ENCODE assay signal across 8 cellular contexts in the genomic region with DNA sequence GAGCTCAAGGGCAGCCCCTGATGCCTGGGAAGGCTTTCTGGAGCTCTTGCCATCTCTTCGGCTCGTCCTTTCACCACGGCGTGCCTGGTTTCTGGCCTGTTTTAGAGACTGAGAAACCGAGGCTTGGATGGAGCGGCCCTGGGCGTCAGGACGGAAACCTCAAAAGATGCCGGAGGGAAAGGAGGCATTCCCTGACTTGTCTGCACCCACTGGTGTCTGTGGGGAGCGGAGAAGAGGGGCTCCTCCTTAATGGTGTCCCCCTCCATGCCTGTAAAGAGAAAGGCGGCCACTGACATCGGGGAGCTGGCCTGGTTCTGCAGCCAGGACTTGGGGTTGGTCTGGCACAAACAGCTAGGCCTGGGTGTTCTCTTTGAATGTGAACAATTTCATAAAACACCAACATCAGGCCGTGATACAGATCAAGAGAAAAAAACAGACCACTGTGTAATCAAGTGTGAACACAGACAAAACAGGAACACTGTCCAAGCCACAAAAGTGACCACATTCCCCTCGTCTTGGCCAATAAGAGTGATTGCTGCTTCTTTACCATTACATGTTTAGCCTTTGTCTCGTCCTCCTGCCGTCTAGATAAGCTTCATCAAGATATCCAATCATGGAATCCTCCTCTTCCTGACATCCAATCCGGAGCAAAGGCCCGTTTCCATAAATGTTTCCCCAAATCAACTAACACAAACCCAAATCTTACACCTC. TPM values are rescaled to one million over a fixed set of nuclear protein-coding genes. Genes with fewer than 3 reads are reported as not detected.
DNase-seq lines count a peak whose midpoint lies in the region; ATAC-seq and TF ChIP-seq lines count a peak whose summit lies in the region.

No MANE protein-coding gene starts in this region.

- no peaks in the 10 kb centered on the region for H3K9me3 ChIP-seq in heart right ventricle
- no peaks in the 10 kb centered on the region for H3K9me3 ChIP-seq in muscle layer of duodenum (ENCODE audit: control insufficient read depth in 1 of 2, low read length in 2 of 2)

- ATAC-seq in heart right ventricle (peak in 5 of 8 donors; percentile 1 to 33 (median 10)), HG03342 (IDR thresholded peaks at IDR 0.05; ENCODE audit: unreplicated experiment) (no peak)
- peak; percentile 7 for ATAC-seq in central memory CD8-positive, alpha-beta T cell (replicated peaks; ENCODE audit: extremely low read depth, poor library complexity, severe bottlenecking)

- H3K4me3 Mint-ChIP-seq in central memory CD8-positive, alpha-beta T cell = peak overlapping the region; percentile 67

- intact Hi-C loops in heart right ventricle (cut with DNase I) (no loop called here), cardiac septum (cut with DNase I) (loop anchor here (2.0 kb wide), 2 partner anchors 37 to 143 kb away; a partner anchor contains a TSS)

- no peak for TF ChIP-seq CTCF in heart right ventricle (IDR thresholded peaks at IDR 0.05)
- TF ChIP-seq CTCF in NB4 (IDR thresholded peaks at IDR 0.05; ENCODE audit: low read depth, low read length) = no peak

- 60 to 61% methylated on average over 18 of the region's 18 CpGs for WGBS in heart right ventricle, 2 donors

- H3K4me1 Mint-ChIP-seq in central memory CD8-positive, alpha-beta T cell = peaks cover 35% of the 10 kb centered on the region

- no peak overlapping the region for H3K27ac Mint-ChIP-seq in central memory CD8-positive, alpha-beta T cell (ENCODE audit: low read depth)

- DNase-seq in heart right ventricle (no peak), cardiac septum (ENCODE audit: low spot score) (no peak), NB4 (ENCODE audit: low read depth) (peak; percentile 96), NCI-H774 (lab: John Stamatoyannopoulos, UW) (no peak), inferior parietal cortex (ENCODE audit: extremely low spot score) (no peak)
- no peak for DNase-seq in central memory CD8-positive, alpha-beta T cell (ENCODE audit: low spot score in 2 of 2)

- H3K4me3 ChIP-seq in heart right ventricle = peak overlapping the region in 9 of 10 donors; percentile 31 to 81 (median 71)
- H3K4me3 ChIP-seq in NB4 (ENCODE audit: low read depth, low read length) = peak overlapping the region; percentile 71
- peak overlapping the region; percentile 50 to 56 for H3K4me3 ChIP-seq in muscle layer of duodenum (ENCODE audit: low read depth in 1 of 2, low read length in 2 of 2)

- peaks cover 11% of the 10 kb centered on the region for H3K36me3 Mint-ChIP-seq in central memory CD8-positive, alpha-beta T cell (ENCODE audit: insufficient read depth)

- H3K9me3 Mint-ChIP-seq in central memory CD8-positive, alpha-beta T cell = no peaks in the 10 kb centered on the region

- H3K27me3 ChIP-seq in heart right ventricle = no peaks in the 10 kb centered on the region
- no peaks in the 10 kb centered on the region for H3K27me3 ChIP-seq in muscle layer of duodenum (ENCODE audit: low read depth, low read length)

- peak; percentile 38 for TF ChIP-seq POLR2A in NB4 (IDR thresholded peaks at IDR 0.05; ENCODE audit: extremely low read depth, insufficient read length)

- peaks cover 9 to 41% (median 29%) of the 10 kb centered on the region in 9 donors for H3K4me1 ChIP-seq in heart right ventricle
- H3K4me1 ChIP-seq in muscle layer of duodenum (ENCODE audit: control insufficient read depth in 1 of 2, insufficient read depth in 2 of 2, low read length in 2 of 2) = peaks cover 8 to 16% of the 10 kb centered on the region in 2 donors

- H3K27ac ChIP-seq in heart right ventricle (peak overlapping the region; percentile 9 to 99 (median 92)), muscle layer of duodenum (ENCODE audit: low read length) (peak overlapping the region; percentile 83)

- H3K36me3 ChIP-seq in heart right ventricle = no peaks in the 10 kb centered on the region
- H3K36me3 ChIP-seq in muscle layer of duodenum (ENCODE audit: control insufficient read depth in 1 of 2, insufficient read depth in 2 of 2, low read length in 2 of 2) = no peaks in the 10 kb centered on the region

- no peaks in the 10 kb centered on the region for H3K27me3 Mint-ChIP-seq in central memory CD8-positive, alpha-beta T cell

RNA-seq across cellular contexts. Expression of a gene that starts 0.6 kb away (rescaled TPM):
- 10 to 100 TPM; 19.6 to 31.0 (median 24.2) TPM for total RNA-seq in heart right ventricle
- polyA plus RNA-seq in heart right ventricle = 10 to 100 TPM; 38.0 to 83.9 TPM
- 29.5 TPM for total RNA-seq in cardiac septum

RNA-seq across cellular contexts. Expression of a gene that starts 35.7 kb away (rescaled TPM):
- total RNA-seq in heart right ventricle (1 to 10 TPM; 1.1 to 3.9 (median 1.9) TPM), cardiac septum (2.7 TPM)
- 1 to 10 TPM; 3.9 to 6.9 TPM for polyA plus RNA-seq in heart right ventricle

RNA-seq across cellular contexts. Expression of a gene that starts 45.4 kb away (rescaled TPM):
- total RNA-seq in heart right ventricle (1 to 10 TPM in 1 of 10 donors, under 1 TPM in 3, not detected in 6; 0.11 to 1.3 (median 0.60) TPM), cardiac septum (0.62 TPM)
- polyA plus RNA-seq in heart right ventricle = under 1 TPM in 1 of 2 donors, not detected in 1; 0.68 TPM
